Comparison of ENCODE assay signal across 9 cellular contexts in the genomic region with DNA sequence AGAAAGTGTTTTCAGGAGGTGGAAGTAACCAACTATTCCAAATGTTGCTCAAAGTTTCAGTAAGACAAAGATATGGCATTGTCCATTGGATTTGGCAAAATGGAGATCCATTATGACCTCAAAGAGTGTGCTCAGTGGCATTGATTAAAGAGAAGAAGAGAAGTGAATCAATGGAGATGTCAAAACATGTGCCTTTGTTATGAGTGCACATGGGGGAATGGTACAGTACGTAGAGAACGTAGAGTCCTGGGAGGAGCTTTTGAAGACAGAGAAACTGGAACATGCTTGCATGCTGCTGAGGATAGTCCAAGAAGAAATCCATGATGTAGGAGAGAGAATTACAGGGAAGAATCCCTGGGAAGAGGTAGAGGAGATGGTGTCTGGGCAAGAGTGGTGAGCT. TPM values are rescaled to one million over a fixed set of nuclear protein-coding genes. Genes with fewer than 3 reads are reported as not detected.
"Had no signal": no experiment of that assay in that cellular context is flagged by ENCODE, and none has a peak within 500 bp of the region (broad histone marks: within the 10 kb centered on the region; RNA-seq: fewer than 3 reads in every experiment).

No MANE protein-coding gene starts in this region.

- DNase-seq: IMR-90, KBM-7, KG1 had no signal

- ATAC-seq: K562 had no signal

- H3K4me3 ChIP-seq: K562 had no signal

- H3K27ac ChIP-seq: HL-60 had no signal

- FAIRE-seq: HTR-8/SVneo, K562 had no signal

RNA-seq across cellular contexts. Expression of gene PAX1, which starts 42.0 kb away (rescaled TPM):
- total RNA-seq: HT-29, HT1080, IMR-90, K562 had no signal
- polyA plus RNA-seq: IgD-negative memory B cell, IMR-90, K562 had no signal
